In the genomic region with DNA sequence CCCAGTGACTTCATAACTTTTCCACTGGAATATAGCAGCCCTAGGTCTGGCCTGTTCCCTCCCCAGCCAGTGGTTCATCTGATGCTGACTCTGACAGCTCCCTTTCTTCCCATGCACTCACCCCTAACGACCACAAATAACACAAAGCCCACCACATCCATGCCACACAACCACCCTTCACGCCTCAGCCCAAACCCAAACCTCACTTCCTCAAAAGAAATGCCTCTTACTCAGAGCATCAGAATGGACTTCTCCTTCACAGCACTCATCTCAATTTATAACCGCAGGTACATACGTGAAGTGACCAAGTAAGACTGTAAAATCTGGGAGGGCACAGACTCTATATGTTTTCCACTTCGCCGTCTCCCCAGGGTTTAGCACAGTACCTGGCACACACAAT, we compare ENCODE assay signal across 1 cellular context.
TF ChIP-seq lines count a peak whose summit lies in the region.

No MANE protein-coding gene starts in this region.

TF ChIP-seq in HepG2, 621 proteins besides CTCF, POLR2A, EP300 and RAD21:
- no peak for TF ChIP-seq ZNF83 (CRISPR knock-in tag; IDR thresholded peaks at IDR 0.05; ENCODE audit: borderline replicate concordance)
- no peak for TF ChIP-seq KDM2A (CRISPR knock-in tag; IDR thresholded peaks at IDR 0.05; ENCODE audit: borderline replicate concordance, low read depth)
- no peak for TF ChIP-seq TBX3 (IDR thresholded peaks at IDR 0.05; ENCODE audit: borderline replicate concordance)
- no peak for TF ChIP-seq ZSCAN31 (CRISPR knock-in tag; IDR thresholded peaks at IDR 0.05; ENCODE audit: low read depth)
- TF ChIP-seq ZNF354B (CRISPR knock-in tag; IDR thresholded peaks at IDR 0.05) = no peak
- TF ChIP-seq KLF15 (CRISPR knock-in tag; IDR thresholded peaks at IDR 0.05; ENCODE audit: borderline replicate concordance) = no peak
- TF ChIP-seq, protein P1, sequence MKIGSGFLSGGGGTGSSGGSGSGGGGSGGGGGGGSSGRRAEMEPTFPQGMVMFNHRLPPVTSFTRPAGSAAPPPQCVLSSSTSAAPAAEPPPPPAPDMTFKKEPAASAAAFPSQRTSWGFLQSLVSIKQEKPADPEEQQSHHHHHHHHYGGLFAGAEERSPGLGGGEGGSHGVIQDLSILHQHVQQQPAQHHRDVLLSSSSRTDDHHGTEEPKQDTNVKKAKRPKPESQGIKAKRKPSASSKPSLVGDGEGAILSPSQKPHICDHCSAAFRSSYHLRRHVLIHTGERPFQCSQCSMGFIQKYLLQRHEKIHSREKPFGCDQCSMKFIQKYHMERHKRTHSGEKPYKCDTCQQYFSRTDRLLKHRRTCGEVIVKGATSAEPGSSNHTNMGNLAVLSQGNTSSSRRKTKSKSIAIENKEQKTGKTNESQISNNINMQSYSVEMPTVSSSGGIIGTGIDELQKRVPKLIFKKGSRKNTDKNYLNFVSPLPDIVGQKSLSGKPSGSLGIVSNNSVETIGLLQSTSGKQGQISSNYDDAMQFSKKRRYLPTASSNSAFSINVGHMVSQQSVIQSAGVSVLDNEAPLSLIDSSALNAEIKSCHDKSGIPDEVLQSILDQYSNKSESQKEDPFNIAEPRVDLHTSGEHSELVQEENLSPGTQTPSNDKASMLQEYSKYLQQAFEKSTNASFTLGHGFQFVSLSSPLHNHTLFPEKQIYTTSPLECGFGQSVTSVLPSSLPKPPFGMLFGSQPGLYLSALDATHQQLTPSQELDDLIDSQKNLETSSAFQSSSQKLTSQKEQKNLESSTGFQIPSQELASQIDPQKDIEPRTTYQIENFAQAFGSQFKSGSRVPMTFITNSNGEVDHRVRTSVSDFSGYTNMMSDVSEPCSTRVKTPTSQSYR (CRISPR knock-in tag; IDR thresholded peaks at IDR 0.05; ENCODE audit: borderline replicate concordance) = no peak
- TF ChIP-seq MYNN (CRISPR knock-in tag; IDR thresholded peaks at IDR 0.05; ENCODE audit: low read depth) = no peak
- TF ChIP-seq THAP11 (CRISPR knock-in tag; IDR thresholded peaks at IDR 0.05) = no peak
- TF ChIP-seq CHD2 (IDR thresholded peaks at IDR 0.05; ENCODE audit: low read depth, low read length) = no peak
